Comparison of ENCODE assay signal across 9 cellular contexts in genomic region chr17:43211123-43211479, GRCh38. TPM values are rescaled to one million over a fixed set of nuclear protein-coding genes. Genes with fewer than 3 reads are reported as not detected.
DNase-seq lines count a peak whose midpoint lies in the region; ATAC-seq and TF ChIP-seq lines count a peak whose summit lies in the region.
"Had no signal": no experiment of that assay in that cellular context is flagged by ENCODE, and none has a peak within 500 bp of the region (broad histone marks: within the 10 kb centered on the region; RNA-seq: fewer than 3 reads in every experiment).

No MANE protein-coding gene starts in this region.

- H3K36me3 ChIP-seq in ascending aorta: peaks cover 18 to 38% of the 10 kb centered on the region in 2 donors
- H3K36me3 ChIP-seq in kidney epithelial cell (ENCODE audit: control insufficient read depth, insufficient read depth, low read length): no peaks in the 10 kb centered on the region
- H3K36me3 ChIP-seq in thyroid gland: peaks cover 10 to 27% of the 10 kb centered on the region in 2 donors

- H3K4me1 ChIP-seq in ascending aorta: peaks cover 0 to 12% of the 10 kb centered on the region in 2 donors
- peaks cover 7 to 13% of the 10 kb centered on the region in 2 donors for H3K4me1 ChIP-seq in thyroid gland

- intact Hi-C loops in ascending aorta (cut with DNase I): loop anchor here (2.0 to 5.0 kb wide), 2 partner anchors 186 to 271 kb away; partner anchors contain the start of genes DHX8 and RND2
- intact Hi-C loops in thyroid gland (cut with DNase I): no loop called here

- no peak for DNase-seq in activated T-cell treated with anti-CD3 and anti-CD28 coated beads, Interleukin-2, amount 50 U/mL, for 4 hours
- no peak for DNase-seq in activated T-cell treated with anti-CD3 and anti-CD28 coated beads, Interleukin-2, amount 50 U/mL, for 1 hour
- DNase-seq in ascending aorta (ENCODE audit: low spot score in 2 of 2) (no peak), kidney epithelial cell (ENCODE audit: low read depth) (no peak), thyroid gland (no peak), GM03348 (ENCODE audit: low spot score) (no peak)
- DNase-seq: DMS79 treated with DMSO at 0.1 percent for 48 hours had no signal

- peaks cover 18% of the 10 kb centered on the region for H3K36me3 Mint-ChIP-seq in activated T-cell treated with anti-CD3 and anti-CD28 coated beads, Interleukin-2, amount 50 U/mL, for 4 hours (ENCODE audit: insufficient read depth)

- H3K4me3 Mint-ChIP-seq in activated T-cell treated with anti-CD3 and anti-CD28 coated beads, Interleukin-2, amount 50 U/mL, for 4 hours: peak overlapping the region; percentile 97

- TF ChIP-seq CTCF in ascending aorta (IDR thresholded peaks at IDR 0.05) (no peak), kidney epithelial cell (IDR thresholded peaks at IDR 0.05; ENCODE audit: insufficient read depth, low read length, poor library complexity, severe bottlenecking) (no peak), thyroid gland (IDR thresholded peaks at IDR 0.05) (no peak)

- H3K27ac ChIP-seq in ascending aorta (peak overlapping the region; percentile 80 to 83), thyroid gland (peak overlapping the region; percentile 42 to 85 (median 71))

- no peaks in the 10 kb centered on the region for H3K27me3 Mint-ChIP-seq in activated T-cell treated with anti-CD3 and anti-CD28 coated beads, Interleukin-2, amount 50 U/mL, for 4 hours (ENCODE audit: low read depth)

- H3K4me1 Mint-ChIP-seq in activated T-cell treated with anti-CD3 and anti-CD28 coated beads, Interleukin-2, amount 50 U/mL, for 4 hours (ENCODE audit: low read depth): peaks cover 27% of the 10 kb centered on the region

- H3K9me3 Mint-ChIP-seq in activated T-cell treated with anti-CD3 and anti-CD28 coated beads, Interleukin-2, amount 50 U/mL, for 4 hours: no peaks in the 10 kb centered on the region

- no peaks in the 10 kb centered on the region for H3K9me3 ChIP-seq in ascending aorta
- no peaks in the 10 kb centered on the region for H3K9me3 ChIP-seq in thyroid gland

- 40 to 50% methylated on average over 2 of the region's 2 CpGs for WGBS in thyroid gland, 2 donors

- no peaks in the 10 kb centered on the region for H3K27me3 ChIP-seq in ascending aorta
- no peaks in the 10 kb centered on the region for H3K27me3 ChIP-seq in kidney epithelial cell (ENCODE audit: control insufficient read depth, insufficient read depth, low read length)
- H3K27me3 ChIP-seq in thyroid gland: no peaks in the 10 kb centered on the region

- no peak for TF ChIP-seq POLR2A in thyroid gland (IDR thresholded peaks at IDR 0.05)

- no peak for ATAC-seq in activated T-cell treated with anti-CD3 and anti-CD28 coated beads, Interleukin-2, amount 50 U/mL, for 4 hours
- ATAC-seq in GM19324 (IDR thresholded peaks at IDR 0.05; ENCODE audit: low FRiP score, unreplicated experiment): no peak
- ATAC-seq in HG03565 (IDR thresholded peaks at IDR 0.05; ENCODE audit: unreplicated experiment): no peak

- peak overlapping the region; percentile 74 to 76 for H3K4me3 ChIP-seq in ascending aorta
- peak overlapping the region; percentile 48 for H3K4me3 ChIP-seq in kidney epithelial cell (ENCODE audit: low read depth, low read length)
- peak overlapping the region in 2 of 3 donors; percentile 16 to 64 for H3K4me3 ChIP-seq in thyroid gland (replicated peaks in 1 of 3)

RNA-seq across cellular contexts. Expression of gene TMEM106A, which starts 0.6 kb away (rescaled TPM):
- total RNA-seq in activated T-cell treated with anti-CD3 and anti-CD28 coated beads, Interleukin-2, amount 50 U/mL, for 4 hours: 1 to 10 TPM; 7.7 to 8.6 (median 7.9) TPM
- 18.5 TPM for total RNA-seq in ascending aorta
- total RNA-seq in kidney epithelial cell: 4.0 and 5.6 TPM in 2 replicates
- total RNA-seq in thyroid gland: 10 to 100 TPM in 3 of 4 donors, 1 to 10 TPM in 1; 9.0 to 14.4 (median 12.5) TPM

RNA-seq across cellular contexts. Expression of gene CCDC200, which starts 17.3 kb away (rescaled TPM):
- not detected for total RNA-seq in activated T-cell treated with anti-CD3 and anti-CD28 coated beads, Interleukin-2, amount 50 U/mL, for 4 hours
- total RNA-seq in ascending aorta (not detected), kidney epithelial cell (not detected in 2 replicates), thyroid gland (not detected)

RNA-seq across cellular contexts. Expression of gene RNU2-1, which starts 22.7 kb away (rescaled TPM):
- 1,000 to 10,000 TPM; 1,770 to 1,970 (median 1,905) TPM for total RNA-seq in activated T-cell treated with anti-CD3 and anti-CD28 coated beads, Interleukin-2, amount 50 U/mL, for 4 hours
- total RNA-seq in ascending aorta (not detected), kidney epithelial cell (not detected in 2 replicates), thyroid gland (not detected)

RNA-seq across cellular contexts. Expression of gene NBR1, which starts 40.1 kb away (rescaled TPM):
- total RNA-seq in activated T-cell treated with anti-CD3 and anti-CD28 coated beads, Interleukin-2, amount 50 U/mL, for 4 hours: 10 to 100 TPM; 26.8 to 31.9 (median 28.0) TPM
- total RNA-seq in ascending aorta (45.6 TPM), kidney epithelial cell (60.5 and 64.1 TPM in 2 replicates), thyroid gland (100 to 1,000 TPM; 117 to 166 (median 134) TPM)

Comparison
In these comparisons a context has a peak if more than half of its experiments do, and no peak if none do; other contexts are left out.
1. RNA of gene RNU2-1, which starts 22.7 kb away (total RNA-seq): 1,770 to 1,970 TPM in activated T-cell treated with anti-CD3 and anti-CD28 coated beads, Interleukin-2, amount 50 U/mL, for 4 hours; not detected in ascending aorta (single experiment), not detected in kidney epithelial cell and not detected in thyroid gland; every median in the first group is over 1,000 times any median in the second.
2. Peak in every context shown above with its lines, with median percentiles within 50 percentile points of each other: H3K4me3 ChIP-seq.